ENCODE assay signal across 22 cellular contexts in the genomic region with DNA sequence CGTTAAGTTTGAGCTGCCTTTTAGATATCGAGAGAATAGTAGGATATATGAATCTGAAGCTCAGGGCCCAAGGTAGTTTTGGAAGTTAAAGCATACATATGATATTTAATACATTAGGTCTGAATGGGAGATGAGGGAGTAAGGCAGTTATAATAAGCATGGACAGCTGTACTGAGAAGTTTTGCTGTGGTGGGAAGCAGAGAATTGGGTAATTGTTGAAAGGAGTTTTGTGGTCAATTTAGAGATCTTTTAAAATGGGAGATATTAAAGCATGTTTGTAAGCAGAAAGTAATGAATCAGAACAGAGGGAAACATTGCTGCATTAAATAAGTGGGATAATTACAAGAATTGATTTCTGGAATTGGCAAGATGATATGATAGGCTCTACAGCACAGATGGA.
"Had no signal": no experiment of that assay in that cellular context is flagged by ENCODE, and none has a peak within 500 bp of the region (broad histone marks: within the 10 kb centered on the region; RNA-seq: fewer than 3 reads in every experiment).

No MANE protein-coding gene starts in this region.

- H3K4me1 ChIP-seq: transverse colon had no signal

- H3K4me3 ChIP-seq: coronary artery, heart left ventricle, mucosa of descending colon, psoas muscle, skin epidermis, thoracic aorta, transverse colon had no signal

- H3K4me1 Mint-ChIP-seq: stimulated activated naive CD8-positive, alpha-beta T cell treated with anti-CD3 and anti-CD28 coated beads, Interleukin-15, amount 100 ng/mL, for 72 hours had no signal

- H3K4me3 Mint-ChIP-seq: nephron progenitor cell; stimulated activated naive B cell treated with anti-CD40 and anti-IgM and Interleukin-4, amounts not matched to agents 10 μg/mL and 1 μg/mL and 100 μg/mL, for 72 hours; stimulated activated naive CD8-positive, alpha-beta T cell treated with anti-CD3 and anti-CD28 coated beads, Interleukin-15, amount 100 ng/mL, for 72 hours had no signal

- DNase-seq: effector CD4-positive, alpha-beta T cell; heart left ventricle; hypothalamus; islet precursor cell; mammary epithelial cell; mucosa of descending colon; nephron progenitor cell; psoas muscle; retina; stimulated activated CD4-positive, alpha-beta T cell treated with anti-CD3 and anti-CD28 coated beads, Interleukin-2, amount 100 ng/mL, for 24 hours; stimulated activated CD4-positive, alpha-beta T cell treated with anti-CD3 and anti-CD28 coated beads, Interleukin-4, amount 100 ng/mL, for 4 hours; stimulated activated naive B cell treated with anti-CD40 and anti-IgM and Interleukin-4, amounts not matched to agents 10 μg/mL and 1 μg/mL and 100 μg/mL, for 72 hours; stimulated activated naive CD8-positive, alpha-beta T cell treated with anti-CD3 and anti-CD28 coated beads, Interleukin-15, amount 100 ng/mL, for 72 hours; substantia nigra; transverse colon had no signal

- ATAC-seq: esophagus mucosa; heart left ventricle; left lobe of liver; mucosa of descending colon; psoas muscle; sciatic nerve; stimulated activated naive B cell treated with anti-CD40 and anti-IgM and Interleukin-4, amounts not matched to agents 10 μg/mL and 1 μg/mL and 100 μg/mL, for 72 hours; stimulated activated naive CD8-positive, alpha-beta T cell treated with anti-CD3 and anti-CD28 coated beads, Interleukin-15, amount 100 ng/mL, for 72 hours had no signal

- H3K27me3 Mint-ChIP-seq: stimulated activated naive B cell treated with anti-CD40 and anti-IgM and Interleukin-4, amounts not matched to agents 10 μg/mL and 1 μg/mL and 100 μg/mL, for 72 hours; stimulated activated naive CD8-positive, alpha-beta T cell treated with anti-CD3 and anti-CD28 coated beads, Interleukin-15, amount 100 ng/mL, for 72 hours had no signal

- H3K27me3 ChIP-seq: heart left ventricle, neutrophil, transverse colon had no signal

- H3K9me3 ChIP-seq: neutrophil had no signal

- H3K27ac ChIP-seq: coronary artery, heart left ventricle, neutrophil, psoas muscle, skin epidermis, thoracic aorta, transverse colon had no signal

- H3K27ac Mint-ChIP-seq: nephron progenitor cell; stimulated activated naive B cell treated with anti-CD40 and anti-IgM and Interleukin-4, amounts not matched to agents 10 μg/mL and 1 μg/mL and 100 μg/mL, for 72 hours; stimulated activated naive CD8-positive, alpha-beta T cell treated with anti-CD3 and anti-CD28 coated beads, Interleukin-15, amount 100 ng/mL, for 72 hours had no signal
